In the genomic region with DNA sequence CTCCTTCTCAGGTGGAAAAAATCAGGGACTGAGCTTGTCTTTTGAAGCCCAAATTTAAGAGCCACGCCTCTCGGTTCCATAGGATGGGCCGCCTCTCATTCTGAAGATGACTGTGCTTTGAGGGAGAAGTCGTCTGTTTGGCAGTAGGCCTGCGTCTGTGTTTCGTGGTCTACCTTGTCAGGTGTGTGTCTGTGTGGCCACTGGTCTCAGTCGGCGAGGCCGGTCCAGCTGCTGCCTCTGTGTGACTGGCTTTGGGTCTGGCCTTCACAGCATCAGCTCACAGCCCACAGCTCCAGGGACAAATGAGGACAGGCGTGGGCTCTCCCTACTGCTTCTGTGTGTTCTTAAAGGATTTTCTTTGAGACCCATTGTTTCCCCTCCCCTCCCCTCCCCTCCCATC, we compare ENCODE assay signal across 27 cellular contexts. TPM values are rescaled to one million over a fixed set of nuclear protein-coding genes. Genes with fewer than 3 reads are reported as not detected.
"Had no signal": no experiment of that assay in that cellular context is flagged by ENCODE, and none has a peak within 500 bp of the region (broad histone marks: within the 10 kb centered on the region; RNA-seq: fewer than 3 reads in every experiment).

No MANE protein-coding gene starts in this region.

- H3K4me2 ChIP-seq: SK-N-SH had no signal

- H3K36me3 Mint-ChIP-seq: activated naive CD8-positive, alpha-beta T cell treated with anti-CD3 and anti-CD28 coated beads for 36 hours had no signal

- H3K27me3 Mint-ChIP-seq: activated CD4-positive, alpha-beta memory T cell treated with anti-CD3 and anti-CD28 coated beads, Interleukin-2, amount 10 ng/mL, durations not matched to agents 7 days and 5 days had no signal

- H3K4me3 ChIP-seq: MG63, Peyer's patch, SJCRH30 had no signal

- H3K27ac Mint-ChIP-seq: activated CD4-positive, alpha-beta memory T cell treated with anti-CD3 and anti-CD28 coated beads, Interleukin-2, amount 10 ng/mL, durations not matched to agents 7 days and 5 days; activated CD4-positive, alpha-beta T cell treated with anti-CD3 and anti-CD28 coated beads for 36 hours; activated naive CD4-positive, alpha-beta T cell treated with anti-CD3 and anti-CD28 coated beads for 36 hours; activated naive CD8-positive, alpha-beta T cell treated with anti-CD3 and anti-CD28 coated beads for 36 hours; activated T-helper 17 cell treated with anti-CD3 and anti-CD28 coated beads, Interleukin-2, amount 50 U/mL, for 72 hours had no signal

- H3K9ac ChIP-seq: SK-N-SH had no signal

- ATAC-seq: activated CD4-positive, alpha-beta T cell treated with anti-CD3 and anti-CD28 coated beads for 36 hours; activated T-helper 17 cell treated with anti-CD3 and anti-CD28 coated beads, Interleukin-2, amount 50 U/mL, for 72 hours had no signal

- H3K27ac ChIP-seq: Peyer's patch, RWPE1, SJCRH30, VCaP had no signal

- H3K4me3 Mint-ChIP-seq: activated CD4-positive, alpha-beta memory T cell treated with anti-CD3 and anti-CD28 coated beads, Interleukin-2, amount 10 ng/mL, durations not matched to agents 7 days and 5 days; activated CD4-positive, alpha-beta T cell treated with anti-CD3 and anti-CD28 coated beads for 36 hours; activated naive CD4-positive, alpha-beta T cell treated with anti-CD3 and anti-CD28 coated beads for 36 hours; activated naive CD8-positive, alpha-beta T cell treated with anti-CD3 and anti-CD28 coated beads for 36 hours; activated T-helper 17 cell treated with anti-CD3 and anti-CD28 coated beads, Interleukin-2, amount 50 U/mL, for 72 hours had no signal

- H3K9me3 Mint-ChIP-seq: activated naive CD4-positive, alpha-beta T cell treated with anti-CD3 and anti-CD28 coated beads for 36 hours; activated naive CD8-positive, alpha-beta T cell treated with anti-CD3 and anti-CD28 coated beads for 36 hours had no signal

- H3K9me3 ChIP-seq: MG63, Peyer's patch, SJCRH30, SK-N-SH had no signal

- DNase-seq: activated CD4-positive, alpha-beta memory T cell treated with anti-CD3 and anti-CD28 coated beads, Interleukin-2, amount 10 ng/mL, durations not matched to agents 7 days and 5 days; activated CD4-positive, alpha-beta T cell treated with anti-CD3 and anti-CD28 coated beads for 36 hours; activated CD4-positive, alpha-beta T cell treated with anti-CD3 and anti-CD28 coated beads, Interleukin-2, amount 50 U/mL, for 1 hour; activated gamma-delta T cell; activated naive CD4-positive, alpha-beta T cell treated with anti-CD3 and anti-CD28 coated beads for 36 hours; activated naive CD8-positive, alpha-beta T cell treated with anti-CD3 and anti-CD28 coated beads for 36 hours; activated T-cell treated with anti-CD3 and anti-CD28 coated beads for 4 hours; activated T-cell treated with anti-CD3 and anti-CD28 coated beads, Interleukin-2, amount 50 U/mL, for 48 hours; MG63; MV-4-11; NCI-H1092 treated with DMSO at 0.1 percent for 48 hours; NCI-H1417 treated with DMSO at 0.1 percent for 48 hours; NCI-H1694; NCI-H2029; NCI-H510A treated with DMSO at 0.1 percent for 48 hours; NCI-H69; NK-92 treated with Interleukin-12 subunit alpha and Interleukin-12 subunit beta, amount 100 ng/mL, for 24 hours; Peyer's patch; Right ventricle myocardium superior; SJCRH30; SK-N-SH; T-helper 1 cell had no signal

- H3K27me3 ChIP-seq: MG63, Peyer's patch, SJCRH30 had no signal

- H3K4me1 Mint-ChIP-seq: activated CD4-positive, alpha-beta memory T cell treated with anti-CD3 and anti-CD28 coated beads, Interleukin-2, amount 10 ng/mL, durations not matched to agents 7 days and 5 days; activated CD4-positive, alpha-beta T cell treated with anti-CD3 and anti-CD28 coated beads for 36 hours; activated naive CD8-positive, alpha-beta T cell treated with anti-CD3 and anti-CD28 coated beads for 36 hours; activated T-helper 17 cell treated with anti-CD3 and anti-CD28 coated beads, Interleukin-2, amount 50 U/mL, for 72 hours had no signal

- H3K36me3 ChIP-seq: MG63, SJCRH30 had no signal

- H3K9me2 ChIP-seq: SK-N-SH had no signal

RNA-seq across cellular contexts. Expression of gene B3GALT5, which starts 50.3 kb away (rescaled TPM):
- total RNA-seq: activated CD4-positive, alpha-beta memory T cell treated with anti-CD3 and anti-CD28 coated beads, Interleukin-2, amount 10 ng/mL, durations not matched to agents 7 days and 5 days; activated CD4-positive, alpha-beta T cell treated with anti-CD3 and anti-CD28 coated beads for 36 hours; activated CD8-positive, alpha-beta memory T cell treated with anti-CD3 and anti-CD28 coated beads for 36 hours; activated naive CD4-positive, alpha-beta T cell treated with anti-CD3 and anti-CD28 coated beads for 36 hours; activated naive CD8-positive, alpha-beta T cell treated with anti-CD3 and anti-CD28 coated beads for 36 hours; T-helper 2 cell treated with Interferon-gamma antibody and Interleukin-4, amounts not matched to agents 100 ng/mL and 5 ng/mL, for 36 hours had no signal
